Comparison of ENCODE assay signal across 8 cellular contexts in the genomic region with DNA sequence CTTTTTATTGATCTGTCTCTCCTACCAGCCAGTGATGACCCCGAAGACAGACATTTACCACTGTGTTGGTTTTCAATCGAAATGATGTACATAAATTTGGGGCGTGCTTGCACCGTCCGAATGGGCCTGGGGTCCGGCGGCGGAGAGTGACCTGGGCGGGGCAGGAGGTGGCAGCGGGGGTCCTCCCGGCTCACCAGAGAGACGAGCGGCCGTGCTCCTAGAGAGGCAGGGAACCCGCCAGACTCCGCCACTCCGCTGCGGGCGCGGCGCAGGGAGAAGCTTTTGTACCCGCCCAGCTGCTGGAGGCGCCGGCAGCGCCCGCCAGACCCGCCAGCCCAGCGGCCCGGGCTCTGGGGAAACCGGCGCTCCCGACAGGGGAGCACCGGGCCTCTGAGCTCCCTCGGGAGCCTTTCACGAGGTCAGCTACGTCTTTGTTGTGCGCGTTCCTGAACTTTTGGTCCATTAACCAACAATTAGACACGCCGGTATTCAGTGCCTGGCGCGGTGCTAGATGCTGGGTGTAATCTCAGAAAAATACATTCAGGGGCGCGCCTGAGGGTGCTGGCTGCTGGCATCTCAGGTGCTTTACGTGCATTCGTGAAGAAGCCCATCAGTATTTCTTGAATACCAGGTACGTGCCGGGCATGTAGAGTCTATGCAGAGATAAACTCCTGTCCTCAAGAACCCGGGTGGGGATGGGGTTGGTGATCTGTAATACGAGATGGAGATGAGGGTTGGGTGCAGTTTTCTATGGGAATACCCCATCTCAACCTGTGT. TPM values are rescaled to one million over a fixed set of nuclear protein-coding genes. Genes with fewer than 3 reads are reported as not detected.
A peak's percentile ranks its signal among the peaks of the same experiment; 100 is the strongest.
DNase-seq lines count a peak whose midpoint lies in the region; ATAC-seq and TF ChIP-seq lines count a peak whose summit lies in the region.

A gene with protein sequence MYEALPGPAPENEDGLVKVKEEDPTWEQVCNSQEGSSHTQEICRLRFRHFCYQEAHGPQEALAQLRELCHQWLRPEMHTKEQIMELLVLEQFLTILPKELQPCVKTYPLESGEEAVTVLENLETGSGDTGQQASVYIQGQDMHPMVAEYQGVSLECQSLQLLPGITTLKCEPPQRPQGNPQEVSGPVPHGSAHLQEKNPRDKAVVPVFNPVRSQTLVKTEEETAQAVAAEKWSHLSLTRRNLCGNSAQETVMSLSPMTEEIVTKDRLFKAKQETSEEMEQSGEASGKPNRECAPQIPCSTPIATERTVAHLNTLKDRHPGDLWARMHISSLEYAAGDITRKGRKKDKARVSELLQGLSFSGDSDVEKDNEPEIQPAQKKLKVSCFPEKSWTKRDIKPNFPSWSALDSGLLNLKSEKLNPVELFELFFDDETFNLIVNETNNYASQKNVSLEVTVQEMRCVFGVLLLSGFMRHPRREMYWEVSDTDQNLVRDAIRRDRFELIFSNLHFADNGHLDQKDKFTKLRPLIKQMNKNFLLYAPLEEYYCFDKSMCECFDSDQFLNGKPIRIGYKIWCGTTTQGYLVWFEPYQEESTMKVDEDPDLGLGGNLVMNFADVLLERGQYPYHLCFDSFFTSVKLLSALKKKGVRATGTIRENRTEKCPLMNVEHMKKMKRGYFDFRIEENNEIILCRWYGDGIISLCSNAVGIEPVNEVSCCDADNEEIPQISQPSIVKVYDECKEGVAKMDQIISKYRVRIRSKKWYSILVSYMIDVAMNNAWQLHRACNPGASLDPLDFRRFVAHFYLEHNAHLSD (plus strand): TSS at position 285 of the 777 bp plus-strand sequence. CDS start 2,242 bp downstream, outside the sequence.

- peak within 1 kb of the TSS; percentile 99 for H2AFZ ChIP-seq in osteoblast (ENCODE audit: low read length)

- peak within 1 kb of the TSS; percentile 87 for H3K4me3 Mint-ChIP-seq in activated naive CD8-positive, alpha-beta T cell treated with anti-CD3 and anti-CD28 coated beads for 36 hours
- peak within 1 kb of the TSS; percentile 96 for H3K4me3 Mint-ChIP-seq in type B pancreatic cell

- peak; percentile 99 for ATAC-seq in Right ventricle myocardium superior (ENCODE audit: poor library complexity)

- H3K4me1 Mint-ChIP-seq in activated naive CD8-positive, alpha-beta T cell treated with anti-CD3 and anti-CD28 coated beads for 36 hours: peaks cover 8% of the 10 kb centered on the region
- H3K4me1 Mint-ChIP-seq in type B pancreatic cell (ENCODE audit: unreplicated experiment): peaks cover 8% of the 10 kb centered on the region

- no peaks in the 10 kb centered on the region for H4K20me1 ChIP-seq in osteoblast (ENCODE audit: insufficient read depth, low read length)

- H3K4me3 ChIP-seq in osteoblast (ENCODE audit: insufficient read depth, low read length): peak within 1 kb of the TSS; percentile 90

- no peak within 1 kb of the TSS for H3K27ac Mint-ChIP-seq in activated naive CD8-positive, alpha-beta T cell treated with anti-CD3 and anti-CD28 coated beads for 36 hours
- H3K27ac Mint-ChIP-seq in type B pancreatic cell: peak within 1 kb of the TSS; percentile 64

- DNase-seq in GDM1 (lab: John Stamatoyannopoulos, UW) (peak; percentile 60), H4 (ENCODE audit: low spot score) (peak; percentile 46), M059J (ENCODE audit: low read depth) (peak; percentile 80), SHP77 treated with DMSO at 0.1 percent for 48 hours (lab: John Stamatoyannopoulos, UW) (peak; percentile 56), Right ventricle myocardium superior (peak; percentile 88), osteoblast (ENCODE audit: insufficient read length, low spot score, missing footprints) (peak; percentile 92), type B pancreatic cell (ENCODE audit: extremely low spot score, unreplicated experiment) (peak; percentile 85)
- DNase-seq in activated naive CD8-positive, alpha-beta T cell treated with anti-CD3 and anti-CD28 coated beads for 36 hours: peak; percentile 77

- no peaks in the 10 kb centered on the region for H3K27me3 ChIP-seq in osteoblast (ENCODE audit: insufficient read depth, low read length)

- H3K27ac ChIP-seq in osteoblast (ENCODE audit: low read depth, low read length): peak within 1 kb of the TSS; percentile 63

- peaks cover 13% of the 10 kb centered on the region for H3K4me1 ChIP-seq in osteoblast (ENCODE audit: insufficient read depth, low read length)

- intact Hi-C loops in Right ventricle myocardium superior (cut with DNase I): no loop called here

- peaks cover 12% of the 10 kb centered on the region for H3K79me2 ChIP-seq in osteoblast (ENCODE audit: insufficient read depth, low read length)

- peak within 1 kb of the TSS; percentile 82 for H3K4me2 ChIP-seq in osteoblast (ENCODE audit: insufficient read depth, low read length)

- H3K9me3 ChIP-seq in osteoblast (ENCODE audit: low read depth, low read length): no peaks in the 10 kb centered on the region

- H3K27me3 Mint-ChIP-seq in activated naive CD8-positive, alpha-beta T cell treated with anti-CD3 and anti-CD28 coated beads for 36 hours: peaks cover 10% of the 10 kb centered on the region
- H3K27me3 Mint-ChIP-seq in type B pancreatic cell: no peaks in the 10 kb centered on the region

- peaks cover 26% of the 10 kb centered on the region for H3K36me3 Mint-ChIP-seq in activated naive CD8-positive, alpha-beta T cell treated with anti-CD3 and anti-CD28 coated beads for 36 hours
- H3K36me3 Mint-ChIP-seq in type B pancreatic cell: peaks cover 19% of the 10 kb centered on the region

- no peak for TF ChIP-seq CTCF in osteoblast (IDR thresholded peaks at IDR 0.05; ENCODE audit: extremely low read depth, low read depth, low read length)
- no peak for TF ChIP-seq CTCF in type B pancreatic cell (conservative IDR thresholded peaks at IDR 0.05)

- H3K9me3 Mint-ChIP-seq in activated naive CD8-positive, alpha-beta T cell treated with anti-CD3 and anti-CD28 coated beads for 36 hours: peaks cover 3% of the 10 kb centered on the region
- H3K9me3 Mint-ChIP-seq in type B pancreatic cell: no peaks in the 10 kb centered on the region

- H3K36me3 ChIP-seq in osteoblast (ENCODE audit: insufficient read depth, low read length): peaks cover 34% of the 10 kb centered on the region

RNA-seq across cellular contexts. Expression of the gene that starts here (rescaled TPM):
- total RNA-seq in H4 (2014; rRNA removed; shearing (Covaris generic)): 6.3 and 6.7 TPM in 2 replicates
- total RNA-seq in M059J (2014; rRNA removed; shearing (Covaris generic)): 10.5 and 11.9 TPM in 2 replicates
- 1 to 10 TPM; 3.4 to 3.8 TPM for total RNA-seq in activated naive CD8-positive, alpha-beta T cell treated with anti-CD3 and anti-CD28 coated beads for 36 hours
- total RNA-seq in Right ventricle myocardium superior: 2.3 TPM
- total RNA-seq in osteoblast: 6.2 and 8.0 TPM in 2 replicates
- total RNA-seq in type B pancreatic cell (ENCODE audit: low replicate concordance): 3.6 and 7.9 TPM in 2 replicates

Comparison
In these comparisons a context has a peak if more than half of its experiments do, and no peak if none do; other contexts are left out.
1. Peak in every context shown above with its lines: DNase-seq, ATAC-seq, H3K4me3 ChIP-seq and H3K27ac ChIP-seq.